Comparison of ENCODE assay signal across 9 cellular contexts in the genomic region with DNA sequence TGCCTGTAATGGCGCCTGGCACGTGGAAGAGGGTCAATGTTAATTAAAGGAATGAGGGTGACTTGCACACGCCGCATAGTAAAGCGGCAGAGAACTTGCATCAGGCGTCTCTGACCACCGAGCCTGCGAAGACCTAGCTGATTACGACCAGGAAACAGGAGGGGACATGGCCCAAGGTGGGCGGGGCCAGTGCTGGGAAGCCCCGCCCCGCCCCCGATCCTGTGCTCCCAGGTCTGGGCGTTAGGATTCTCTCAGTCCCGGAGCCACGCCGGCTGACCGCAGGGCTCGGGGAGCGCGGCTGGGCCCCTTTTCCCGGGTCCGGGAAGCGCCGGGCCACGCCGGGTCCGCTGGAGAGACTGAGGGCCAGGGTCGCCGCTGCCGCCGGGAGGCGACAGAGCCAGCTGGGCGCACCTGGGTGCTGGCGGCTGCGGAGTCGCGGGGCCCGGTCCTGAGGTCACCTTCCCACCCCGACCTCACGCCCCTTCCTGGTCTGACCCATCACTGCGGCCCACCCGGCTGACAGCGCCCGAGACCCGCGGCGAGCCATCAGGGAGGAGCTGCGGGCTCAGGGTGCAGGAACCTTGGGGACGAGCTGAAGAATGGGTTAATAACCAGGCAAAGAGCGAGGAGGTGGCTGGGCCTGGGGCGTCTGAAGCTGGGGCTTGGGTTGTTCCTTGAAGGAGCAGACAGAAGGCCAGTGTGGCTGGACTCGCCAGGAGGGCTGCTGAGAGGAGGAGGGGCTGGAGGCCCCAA. TPM values are rescaled to one million over a fixed set of nuclear protein-coding genes. Genes with fewer than 3 reads are reported as not detected.
DNase-seq lines count a peak whose midpoint lies in the region; ATAC-seq, FAIRE-seq and TF ChIP-seq lines count a peak whose summit lies in the region.
"Had no signal": no experiment of that assay in that cellular context is flagged by ENCODE, and none has a peak within 500 bp of the region (broad histone marks: within the 10 kb centered on the region; RNA-seq: fewer than 3 reads in every experiment).

No MANE protein-coding gene starts in this region.

- DNase-seq in BJ (ENCODE audit: low read depth) (no peak), astrocyte of the cerebellum (ENCODE audit: low read depth) (no peak), kidney (peak; percentile 83), tibial artery (peak in 1 of 2 donors; percentile 63), NCI-H128 (lab: John Stamatoyannopoulos, UW; ENCODE audit: unreplicated experiment) (no peak), NCI-H2107 treated with DMSO at 0.1 percent for 48 hours (lab: John Stamatoyannopoulos, UW; ENCODE audit: unreplicated experiment) (no peak)

- H3K4me3 ChIP-seq in BJ (ENCODE audit: low read depth, low read length), result peak overlapping the region; percentile 24
- peak overlapping the region; percentile 34 for H3K4me3 ChIP-seq in astrocyte of the cerebellum (ENCODE audit: low read depth, low read length)
- H3K4me3 ChIP-seq in kidney (ENCODE audit: low read length in 2 of 2), result peak overlapping the region; percentile 47 to 67
- H3K4me3 ChIP-seq in tibial artery, result peak overlapping the region; percentile 7 to 27

- H3K4me1 ChIP-seq in kidney (ENCODE audit: control insufficient read depth in 1 of 2, insufficient read depth in 1 of 2, low read depth in 1 of 2, low read length in 2 of 2) (no peaks in the 10 kb centered on the region), tibial artery (peaks cover 0 to 10% (median 6%) of the 10 kb centered on the region in 4 donors)

- POLR2A ChIA-PET in BJ (lab: Charles Lee), result interaction anchor here (0.6 kb wide), 1 partner anchor 10 kb away, joined by 11 read pairs; no protein-coding TSS in a partner anchor

- H3K27ac ChIP-seq in kidney (ENCODE audit: low read depth in 2 of 2, low read length in 2 of 2) (no peak overlapping the region), tibial artery (no peak overlapping the region)
- H3K27ac ChIP-seq: HL-60 had no signal

- no peaks in the 10 kb centered on the region for H3K36me3 ChIP-seq in BJ (ENCODE audit: control insufficient read depth, insufficient read depth, low read length)
- H3K36me3 ChIP-seq in kidney (ENCODE audit: control insufficient read depth in 1 of 2, insufficient read depth in 2 of 2, low read length in 2 of 2), result no peaks in the 10 kb centered on the region
- no peaks in the 10 kb centered on the region for H3K36me3 ChIP-seq in tibial artery

- FAIRE-seq in kidney (lab: Jason Lieb, UNC), result no peak

- H3K9me3 ChIP-seq in kidney (ENCODE audit: control insufficient read depth in 1 of 2, low read length in 2 of 2) (no peaks in the 10 kb centered on the region), tibial artery (no peaks in the 10 kb centered on the region)

- intact Hi-C loops in kidney (cut with DNase I) (no loop called here), tibial artery (cut with DNase I; ENCODE audit: low total_unique reads) (no loop called here)

- peak; percentile 50 for ATAC-seq in HG03159 (IDR thresholded peaks at IDR 0.05; ENCODE audit: unreplicated experiment)

- TF ChIP-seq POLR2A in GM19099 (IDR thresholded peaks at IDR 0.05; ENCODE audit: extremely low read depth, insufficient read length, low read depth), result peak; percentile 46

- in situ Hi-C loops in astrocyte of the cerebellum (cut with HindIII; ENCODE audit: low sequenced_read_pairs), result no loop called here

- TF ChIP-seq CTCF in BJ (IDR thresholded peaks at IDR 0.05; ENCODE audit: insufficient read depth, low read depth, low read length), result no peak
- TF ChIP-seq CTCF in astrocyte of the cerebellum (IDR thresholded peaks at IDR 0.05; ENCODE audit: low read depth, low read length, missing control alignments), result no peak
- TF ChIP-seq CTCF in kidney (IDR thresholded peaks at IDR 0.05; ENCODE audit: borderline replicate concordance, extremely low read depth, insufficient read depth), result no peak
- TF ChIP-seq CTCF in tibial artery (IDR thresholded peaks at IDR 0.05), result no peak

- CTCF ChIA-PET in BJ (lab: Yijun Ruan, JAX), result interaction anchor here (0.8 to 1.3 kb wide), 3 partner anchors 11 to 196 kb away, joined by 3 to 4 read pairs (median 4); no protein-coding TSS in a partner anchor

- H3K9ac ChIP-seq in kidney (ENCODE audit: low read length in 2 of 2), result no peak overlapping the region

- H3K27me3 ChIP-seq in BJ (ENCODE audit: control insufficient read depth, insufficient read depth, low read length) (peaks cover 14% of the 10 kb centered on the region), tibial artery (peaks cover 0 to 28% of the 10 kb centered on the region in 2 donors)

RNA-seq across cellular contexts. Expression of a gene that starts 23.0 kb away (rescaled TPM):
- polyA plus RNA-seq in BJ (2011; rRNA removed), result 0.20 and 0.49 TPM in 2 replicates
- 0.85 and 0.87 TPM in 2 replicates for polyA minus RNA-seq in BJ (2011; rRNA and poly(A)+ RNA removed)
- total RNA-seq in kidney, result 1.4 TPM
- 0.37 TPM for polyA plus RNA-seq in kidney (ENCODE audit: insufficient read depth, low read depth, low replicate concordance)
